In genomic region chr11:6607190-6607635, GRCh38 we compare ENCODE assay signal across 9 cellular contexts. TPM values are rescaled to one million over a fixed set of nuclear protein-coding genes. Genes with fewer than 3 reads are reported as not detected.
DNase-seq lines count a peak whose midpoint lies in the region; FAIRE-seq and TF ChIP-seq lines count a peak whose summit lies in the region.
"Had no signal": no experiment of that assay in that cellular context is flagged by ENCODE, and none has a peak within 500 bp of the region (broad histone marks: within the 10 kb centered on the region; RNA-seq: fewer than 3 reads in every experiment).

No MANE protein-coding gene starts in this region.

- peak in 1 of 2 donors; percentile 78 for TF ChIP-seq EP300 in tibial nerve (IDR thresholded peaks at IDR 0.05)

- H3K27me3 Mint-ChIP-seq in activated T-cell treated with anti-CD3 and anti-CD28 coated beads, Interleukin-2, amount 50 U/mL, for 24 hours: no peaks in the 10 kb centered on the region
- H3K27me3 Mint-ChIP-seq in activated naive CD4-positive, alpha-beta T cell treated with anti-CD3 and anti-CD28 coated beads, Interleukin-2, amount 10 ng/mL, durations not matched to agents 7 days and 5 days: no peaks in the 10 kb centered on the region

- H3K27ac Mint-ChIP-seq in activated T-cell treated with anti-CD3 and anti-CD28 coated beads, Interleukin-2, amount 50 U/mL, for 24 hours: no peak overlapping the region
- H3K27ac Mint-ChIP-seq in activated naive CD4-positive, alpha-beta T cell treated with anti-CD3 and anti-CD28 coated beads, Interleukin-2, amount 10 ng/mL, durations not matched to agents 7 days and 5 days: peak overlapping the region; percentile 80

- H3K4me1 ChIP-seq in tibial nerve: peaks cover 0 to 78% (median 46%) of the 10 kb centered on the region in 4 donors

- no peaks in the 10 kb centered on the region for H3K27me3 ChIP-seq in tibial nerve
- H3K27me3 ChIP-seq: BE2C had no signal

- peak; percentile 12 to 17 for DNase-seq in activated T-cell treated with anti-CD3 and anti-CD28 coated beads, Interleukin-2, amount 50 U/mL, for 48 hours
- DNase-seq in activated T-cell treated with anti-CD3 and anti-CD28 coated beads, Interleukin-2, amount 50 U/mL, for 24 hours: no peak
- DNase-seq in activated naive CD4-positive, alpha-beta T cell treated with anti-CD3 and anti-CD28 coated beads, Interleukin-2, amount 10 ng/mL, durations not matched to agents 7 days and 5 days: no peak
- peak; percentile 2 to 5 for DNase-seq in lower leg skin (ENCODE audit: low spot score in 2 of 2)
- DNase-seq in tibial nerve (ENCODE audit: low spot score in 2 of 2): no peak
- DNase-seq in Ammon's horn (ENCODE audit: low spot score): no peak
- DNase-seq in NOMO-1 (lab: John Stamatoyannopoulos, UW; ENCODE audit: unreplicated experiment in 2 of 2): no peak
- DNase-seq in GM12892 (ENCODE audit: insufficient read length): no peak

- CTCF ChIA-PET in activated naive CD4-positive, alpha-beta T cell treated with anti-CD3 and anti-CD28 coated beads, Interleukin-2, amount 10 ng/mL, durations not matched to agents 7 days and 5 days (lab: Charles Lee): interaction anchor here (1.5 to 7.2 kb wide), 3 partner anchors 11 to 76 kb away, joined by 4 to 66 read pairs (median 7); partner anchors contain the start of genes MRPL17 and TPP1

- H3K9me3 Mint-ChIP-seq in activated T-cell treated with anti-CD3 and anti-CD28 coated beads, Interleukin-2, amount 50 U/mL, for 24 hours: no peaks in the 10 kb centered on the region
- no peaks in the 10 kb centered on the region for H3K9me3 Mint-ChIP-seq in activated naive CD4-positive, alpha-beta T cell treated with anti-CD3 and anti-CD28 coated beads, Interleukin-2, amount 10 ng/mL, durations not matched to agents 7 days and 5 days

- H3K27ac ChIP-seq in tibial nerve: peak overlapping the region; percentile 87 to 99 (median 96)

- peaks cover 53% of the 10 kb centered on the region for H3K36me3 Mint-ChIP-seq in activated T-cell treated with anti-CD3 and anti-CD28 coated beads, Interleukin-2, amount 50 U/mL, for 24 hours (ENCODE audit: low read depth)
- H3K36me3 Mint-ChIP-seq in activated naive CD4-positive, alpha-beta T cell treated with anti-CD3 and anti-CD28 coated beads, Interleukin-2, amount 10 ng/mL, durations not matched to agents 7 days and 5 days: peaks cover 54% of the 10 kb centered on the region

- no peak overlapping the region for H3K4me3 Mint-ChIP-seq in activated T-cell treated with anti-CD3 and anti-CD28 coated beads, Interleukin-2, amount 50 U/mL, for 24 hours
- peak overlapping the region; percentile 46 for H3K4me3 Mint-ChIP-seq in activated naive CD4-positive, alpha-beta T cell treated with anti-CD3 and anti-CD28 coated beads, Interleukin-2, amount 10 ng/mL, durations not matched to agents 7 days and 5 days

- TF ChIP-seq POLR2A in lower leg skin (IDR thresholded peaks at IDR 0.05) (no peak), tibial nerve (IDR thresholded peaks at IDR 0.05) (no peak), GM12892 (IDR thresholded peaks at IDR 0.05; ENCODE audit: low read depth, low read length) (no peak)

- peaks cover 48% of the 10 kb centered on the region for H3K4me1 Mint-ChIP-seq in activated T-cell treated with anti-CD3 and anti-CD28 coated beads, Interleukin-2, amount 50 U/mL, for 24 hours (ENCODE audit: low read depth)
- H3K4me1 Mint-ChIP-seq in activated naive CD4-positive, alpha-beta T cell treated with anti-CD3 and anti-CD28 coated beads, Interleukin-2, amount 10 ng/mL, durations not matched to agents 7 days and 5 days: peaks cover 22% of the 10 kb centered on the region

- TF ChIP-seq CTCF in lower leg skin (IDR thresholded peaks at IDR 0.05) (no peak), tibial nerve (IDR thresholded peaks at IDR 0.05) (no peak)

- intact Hi-C loops in lower leg skin (cut with DNase I; ENCODE audit: low total_unique reads): no loop called here

- no peaks in the 10 kb centered on the region for H3K9me3 ChIP-seq in tibial nerve
- H3K9me3 ChIP-seq: BE2C had no signal

- H3K36me3 ChIP-seq in tibial nerve: peaks cover 7 to 39% (median 22%) of the 10 kb centered on the region in 3 donors

- H3K4me3 ChIP-seq in lower leg skin (ENCODE audit: low read depth, poor library complexity, severe bottlenecking) (no peak overlapping the region), tibial nerve (peak overlapping the region in 1 of 4 donors; percentile 71)

- no peak for FAIRE-seq in GM12892 (lab: Jason Lieb, UNC)

RNA-seq across cellular contexts. Expression of gene ILK, which starts 3.6 kb away (rescaled TPM):
- total RNA-seq in lower leg skin (10 to 100 TPM; 68.1 to 91.0 (median 74.8) TPM), tibial nerve (100 to 1,000 TPM; 139 to 148 (median 140) TPM)
- 72.8 TPM for polyA plus RNA-seq in GM12892 (2012; ENCODE audit: missing spikeins)

RNA-seq across cellular contexts. Expression of gene RRP8, which starts 3.8 kb away (rescaled TPM):
- total RNA-seq in lower leg skin: 10 to 100 TPM; 14.9 to 22.7 (median 18.0) TPM
- 10 to 100 TPM; 13.9 to 34.1 (median 18.2) TPM for total RNA-seq in tibial nerve
- 17.4 TPM for polyA plus RNA-seq in GM12892 (2012; ENCODE audit: missing spikeins)

RNA-seq across cellular contexts. Expression of gene TAF10, which starts 4.8 kb away (rescaled TPM):
- total RNA-seq in lower leg skin: 100 to 1,000 TPM in 1 of 4 donors, 10 to 100 TPM in 3; 41.1 to 105 (median 61.8) TPM
- 100 to 1,000 TPM; 148 to 235 (median 155) TPM for total RNA-seq in tibial nerve
- polyA plus RNA-seq in GM12892 (2012; ENCODE audit: missing spikeins): 227 TPM

RNA-seq across cellular contexts. Expression of gene TPP1, which starts 12.0 kb away (rescaled TPM):
- total RNA-seq in lower leg skin: 10 to 100 TPM; 49.6 to 65.3 (median 57.9) TPM
- total RNA-seq in tibial nerve: 10 to 100 TPM; 45.6 to 81.3 (median 58.0) TPM
- polyA plus RNA-seq in GM12892 (2012; ENCODE audit: missing spikeins): 29.4 TPM

RNA-seq across cellular contexts. Expression of gene DCHS1, which starts 48.4 kb away (rescaled TPM):
- total RNA-seq in lower leg skin (1 to 10 TPM; 4.0 to 9.0 (median 5.4) TPM), tibial nerve (10 to 100 TPM; 12.6 to 27.8 (median 20.1) TPM)
- polyA plus RNA-seq in GM12892 (2012; ENCODE audit: missing spikeins): 0.34 TPM

Comparison
In these comparisons a context has a peak if more than half of its experiments do, and no peak if none do; other contexts are left out.
1. DNase-seq: peak in activated T-cell treated with anti-CD3 and anti-CD28 coated beads, Interleukin-2, amount 50 U/mL, for 48 hours (2 of 2) and lower leg skin (2 of 2); none in activated T-cell treated with anti-CD3 and anti-CD28 coated beads, Interleukin-2, amount 50 U/mL, for 24 hours (single experiment), activated naive CD4-positive, alpha-beta T cell treated with anti-CD3 and anti-CD28 coated beads, Interleukin-2, amount 10 ng/mL, durations not matched to agents 7 days and 5 days (single experiment), tibial nerve (0 of 2), Ammon's horn (single experiment), NOMO-1 (0 of 2) and GM12892 (single experiment).